ENCODE assay signal across 29 cellular contexts in genomic region chr3:188869628-188870027, GRCh38.
"Had no signal": no experiment of that assay in that cellular context is flagged by ENCODE, and none has a peak within 500 bp of the region (broad histone marks: within the 10 kb centered on the region; RNA-seq: fewer than 3 reads in every experiment).

No MANE protein-coding gene starts in this region.

- H3K9me3 ChIP-seq: sigmoid colon, stomach, suprapubic skin, transverse colon had no signal

- H2AFZ ChIP-seq: hepatocyte, neural progenitor cell had no signal

- DNase-seq: activated CD4-positive, alpha-beta T cell treated with anti-CD3 and anti-CD28 coated beads, Interleukin-2, amount 50 U/mL, for 4 hours; activated CD8-positive, alpha-beta memory T cell treated with anti-CD3 and anti-CD28 coated beads for 24 hours; activated CD8-positive, alpha-beta memory T cell treated with anti-CD3 and anti-CD28 coated beads, Interleukin-2, amount 50 U/mL, for 4 hours; activated naive CD4-positive, alpha-beta T cell; activated naive CD8-positive, alpha-beta T cell treated with anti-CD3 and anti-CD28 coated beads for 36 hours; activated T-cell treated with anti-CD3 and anti-CD28 coated beads, Interleukin-2, amount 50 U/mL, for 4 hours; amniotic stem cell; effector CD4-positive, alpha-beta T cell; glutamatergic neuron; immature natural killer cell; kidney glomerular epithelial cell; naive thymus-derived CD8-positive, alpha-beta T cell; posterior cingulate gyrus; sigmoid colon; stimulated activated CD4-positive, alpha-beta T cell treated with anti-CD3 and anti-CD28 coated beads, Interleukin-15, amount 100 ng/mL, for 24 hours; stomach; T-cell; T-helper 9 cell; transverse colon had no signal

- ATAC-seq: activated T-cell treated with anti-CD3 and anti-CD28 coated beads, Interleukin-2, amount 50 U/mL, for 4 hours; esophagus mucosa; naive thymus-derived CD8-positive, alpha-beta T cell; stimulated activated memory B cell treated with anti-CD40 and anti-IgM and Interleukin-4, amounts not matched to agents 10 μg/mL and 1 μg/mL and 100 μg/mL, for 72 hours; T-cell; WTC11 had no signal

- H3K4me3 ChIP-seq: cardiac muscle cell, hepatocyte, neural progenitor cell, sigmoid colon, smooth muscle cell, stomach, suprapubic skin, transverse colon had no signal

- H3K9ac ChIP-seq: neural progenitor cell had no signal

- FAIRE-seq: frontal cortex, urothelium cell line had no signal

- H3K36me3 ChIP-seq: neural progenitor cell had no signal

- H3K27ac ChIP-seq: cardiac muscle cell, hepatocyte, neural progenitor cell, sigmoid colon, suprapubic skin, transverse colon had no signal

- H3K27me3 ChIP-seq: cardiac muscle cell, hepatocyte, neural progenitor cell, sigmoid colon, stomach, suprapubic skin, transverse colon had no signal

- H3K4me2 ChIP-seq: hepatocyte, neural progenitor cell, smooth muscle cell had no signal

- H3K4me1 ChIP-seq: suprapubic skin had no signal
